1 cellular context compared by ENCODE assay signal in the genomic region with DNA sequence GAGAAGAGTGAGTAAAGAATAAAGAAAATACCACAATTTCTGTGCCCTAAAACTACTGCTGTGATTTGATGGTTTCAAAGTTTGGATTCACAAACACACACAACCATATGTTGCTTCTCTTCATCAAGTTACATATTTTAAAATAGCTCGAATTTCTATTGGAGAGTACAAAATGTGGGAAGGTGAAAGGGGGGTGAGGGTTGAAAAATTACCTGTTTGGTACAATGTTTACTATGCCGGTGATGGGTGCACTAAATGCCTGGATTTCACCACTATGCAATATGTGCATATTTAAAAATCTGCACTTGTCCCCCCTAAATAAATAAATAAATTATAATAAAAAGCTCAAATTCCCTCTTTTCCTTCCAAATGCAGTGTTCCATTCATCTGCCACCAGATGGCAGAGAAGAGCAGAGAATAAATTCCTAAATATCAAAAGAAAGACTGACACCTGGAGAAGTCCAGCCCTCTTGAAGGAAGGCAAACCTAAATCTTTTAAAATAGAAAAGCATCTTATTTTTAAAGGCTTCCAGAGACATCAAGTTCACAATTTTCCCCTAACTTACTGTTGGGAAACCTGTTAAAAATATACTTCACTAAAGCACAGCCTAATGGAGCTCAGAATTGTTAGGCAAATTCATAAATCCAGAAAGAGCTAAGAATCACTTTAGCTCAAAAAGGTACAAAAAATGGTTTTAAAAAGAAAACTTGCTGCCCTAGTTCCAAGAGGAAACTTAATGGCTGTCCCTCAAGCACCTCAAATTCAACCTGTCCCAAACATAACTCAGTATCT.
TF ChIP-seq lines count a peak whose summit lies in the region.

No MANE protein-coding gene starts in this region.

TF ChIP-seq in HepG2, 621 proteins besides CTCF, POLR2A, EP300 and RAD21:
- TF ChIP-seq, protein P1, sequence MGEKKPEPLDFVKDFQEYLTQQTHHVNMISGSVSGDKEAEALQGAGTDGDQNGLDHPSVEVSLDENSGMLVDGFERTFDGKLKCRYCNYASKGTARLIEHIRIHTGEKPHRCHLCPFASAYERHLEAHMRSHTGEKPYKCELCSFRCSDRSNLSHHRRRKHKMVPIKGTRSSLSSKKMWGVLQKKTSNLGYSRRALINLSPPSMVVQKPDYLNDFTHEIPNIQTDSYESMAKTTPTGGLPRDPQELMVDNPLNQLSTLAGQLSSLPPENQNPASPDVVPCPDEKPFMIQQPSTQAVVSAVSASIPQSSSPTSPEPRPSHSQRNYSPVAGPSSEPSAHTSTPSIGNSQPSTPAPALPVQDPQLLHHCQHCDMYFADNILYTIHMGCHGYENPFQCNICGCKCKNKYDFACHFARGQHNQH (CRISPR knock-in tag; IDR thresholded peaks at IDR 0.05), result no peak
- TF ChIP-seq STAG1 (CRISPR knock-in tag; IDR thresholded peaks at IDR 0.05) (peak; percentile 65), SMC3 (IDR thresholded peaks at IDR 0.05; ENCODE audit: low read length) (peak; percentile 71), IRF2 (CRISPR knock-in tag; IDR thresholded peaks at IDR 0.05) (no peak), ZNF781 (CRISPR knock-in tag; IDR thresholded peaks at IDR 0.05; ENCODE audit: borderline replicate concordance, not compliant biosample characterization) (no peak), NCOA2 (CRISPR knock-in tag; IDR thresholded peaks at IDR 0.05) (no peak), KLF13 (CRISPR knock-in tag; IDR thresholded peaks at IDR 0.05) (no peak), HNRNPLL (IDR thresholded peaks at IDR 0.05; ENCODE audit: low read depth, low read length, poor library complexity, severe bottlenecking) (no peak)
- TF ChIP-seq, protein P2, sequence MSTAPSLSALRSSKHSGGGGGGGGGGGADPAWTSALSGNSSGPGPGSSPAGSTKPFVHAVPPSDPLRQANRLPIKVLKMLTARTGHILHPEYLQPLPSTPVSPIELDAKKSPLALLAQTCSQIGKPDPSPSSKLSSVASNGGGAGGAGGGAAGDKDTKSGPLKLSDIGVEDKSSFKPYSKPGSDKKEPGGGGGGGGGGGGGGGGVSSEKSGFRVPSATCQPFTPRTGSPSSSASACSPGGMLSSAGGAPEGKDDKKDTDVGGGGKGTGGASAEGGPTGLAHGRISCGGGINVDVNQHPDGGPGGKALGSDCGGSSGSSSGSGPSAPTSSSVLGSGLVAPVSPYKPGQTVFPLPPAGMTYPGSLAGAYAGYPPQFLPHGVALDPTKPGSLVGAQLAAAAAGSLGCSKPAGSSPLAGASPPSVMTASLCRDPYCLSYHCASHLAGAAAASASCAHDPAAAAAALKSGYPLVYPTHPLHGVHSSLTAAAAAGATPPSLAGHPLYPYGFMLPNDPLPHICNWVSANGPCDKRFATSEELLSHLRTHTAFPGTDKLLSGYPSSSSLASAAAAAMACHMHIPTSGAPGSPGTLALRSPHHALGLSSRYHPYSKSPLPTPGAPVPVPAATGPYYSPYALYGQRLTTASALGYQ (CRISPR knock-in tag; IDR thresholded peaks at IDR 0.05), result no peak
- TF ChIP-seq, protein P3, sequence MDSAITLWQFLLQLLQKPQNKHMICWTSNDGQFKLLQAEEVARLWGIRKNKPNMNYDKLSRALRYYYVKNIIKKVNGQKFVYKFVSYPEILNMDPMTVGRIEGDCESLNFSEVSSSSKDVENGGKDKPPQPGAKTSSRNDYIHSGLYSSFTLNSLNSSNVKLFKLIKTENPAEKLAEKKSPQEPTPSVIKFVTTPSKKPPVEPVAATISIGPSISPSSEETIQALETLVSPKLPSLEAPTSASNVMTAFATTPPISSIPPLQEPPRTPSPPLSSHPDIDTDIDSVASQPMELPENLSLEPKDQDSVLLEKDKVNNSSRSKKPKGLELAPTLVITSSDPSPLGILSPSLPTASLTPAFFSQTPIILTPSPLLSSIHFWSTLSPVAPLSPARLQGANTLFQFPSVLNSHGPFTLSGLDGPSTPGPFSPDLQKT (CRISPR knock-in tag; IDR thresholded peaks at IDR 0.05; ENCODE audit: borderline replicate concordance), result no peak
- TF ChIP-seq, protein P4, sequence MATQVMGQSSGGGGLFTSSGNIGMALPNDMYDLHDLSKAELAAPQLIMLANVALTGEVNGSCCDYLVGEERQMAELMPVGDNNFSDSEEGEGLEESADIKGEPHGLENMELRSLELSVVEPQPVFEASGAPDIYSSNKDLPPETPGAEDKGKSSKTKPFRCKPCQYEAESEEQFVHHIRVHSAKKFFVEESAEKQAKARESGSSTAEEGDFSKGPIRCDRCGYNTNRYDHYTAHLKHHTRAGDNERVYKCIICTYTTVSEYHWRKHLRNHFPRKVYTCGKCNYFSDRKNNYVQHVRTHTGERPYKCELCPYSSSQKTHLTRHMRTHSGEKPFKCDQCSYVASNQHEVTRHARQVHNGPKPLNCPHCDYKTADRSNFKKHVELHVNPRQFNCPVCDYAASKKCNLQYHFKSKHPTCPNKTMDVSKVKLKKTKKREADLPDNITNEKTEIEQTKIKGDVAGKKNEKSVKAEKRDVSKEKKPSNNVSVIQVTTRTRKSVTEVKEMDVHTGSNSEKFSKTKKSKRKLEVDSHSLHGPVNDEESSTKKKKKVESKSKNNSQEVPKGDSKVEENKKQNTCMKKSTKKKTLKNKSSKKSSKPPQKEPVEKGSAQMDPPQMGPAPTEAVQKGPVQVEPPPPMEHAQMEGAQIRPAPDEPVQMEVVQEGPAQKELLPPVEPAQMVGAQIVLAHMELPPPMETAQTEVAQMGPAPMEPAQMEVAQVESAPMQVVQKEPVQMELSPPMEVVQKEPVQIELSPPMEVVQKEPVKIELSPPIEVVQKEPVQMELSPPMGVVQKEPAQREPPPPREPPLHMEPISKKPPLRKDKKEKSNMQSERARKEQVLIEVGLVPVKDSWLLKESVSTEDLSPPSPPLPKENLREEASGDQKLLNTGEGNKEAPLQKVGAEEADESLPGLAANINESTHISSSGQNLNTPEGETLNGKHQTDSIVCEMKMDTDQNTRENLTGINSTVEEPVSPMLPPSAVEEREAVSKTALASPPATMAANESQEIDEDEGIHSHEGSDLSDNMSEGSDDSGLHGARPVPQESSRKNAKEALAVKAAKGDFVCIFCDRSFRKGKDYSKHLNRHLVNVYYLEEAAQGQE (IDR thresholded peaks at IDR 0.05; ENCODE audit: borderline replicate concordance in 1 of 2, low read depth in 1 of 2, low read length in 2 of 2), result no peak
